In the genomic region with DNA sequence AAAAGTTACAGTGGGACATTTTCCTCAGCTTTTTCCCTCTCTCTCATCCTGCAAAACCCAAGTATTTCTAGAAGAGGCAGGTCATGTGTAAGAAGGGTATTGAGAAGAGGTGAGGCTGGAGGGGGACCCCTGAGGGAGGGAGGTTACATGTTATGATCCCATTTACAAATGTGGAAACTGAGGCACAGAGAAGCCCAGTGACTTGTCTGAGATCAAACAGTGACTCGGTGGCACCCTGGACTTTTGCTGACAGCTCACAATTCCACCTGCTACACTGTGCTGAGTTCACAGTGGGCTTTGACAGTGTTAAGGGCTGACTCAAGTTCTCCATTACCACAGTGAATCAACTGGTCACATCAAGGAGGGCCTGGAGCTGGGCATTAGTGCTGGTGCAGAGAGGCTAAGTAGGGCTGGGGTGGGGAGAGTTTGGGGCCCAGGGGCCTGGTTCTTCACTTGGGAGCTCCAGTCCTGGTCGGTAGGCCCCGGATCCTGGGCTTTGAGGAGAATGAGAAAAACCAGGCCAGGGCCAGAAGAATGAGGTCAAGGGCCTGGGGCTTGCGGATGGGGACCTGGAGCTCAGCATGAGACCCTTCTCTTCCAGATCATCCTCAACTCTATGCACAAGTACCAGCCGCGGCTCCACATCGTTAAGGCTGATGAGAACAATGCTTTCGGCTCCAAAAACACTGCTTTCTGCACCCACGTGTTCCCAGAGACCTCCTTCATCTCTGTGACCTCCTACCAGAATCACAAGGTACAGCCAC, we compare ENCODE assay signal across 23 cellular contexts. TPM values are rescaled to one million over a fixed set of nuclear protein-coding genes. Genes with fewer than 3 reads are reported as not detected.
"Had no signal": no experiment of that assay in that cellular context is flagged by ENCODE, and none has a peak within 500 bp of the region (broad histone marks: within the 10 kb centered on the region; RNA-seq: fewer than 3 reads in every experiment).

No MANE protein-coding gene starts in this region.

- H3K4me1 ChIP-seq: body of pancreas had no signal

- H3K27me3 ChIP-seq: foreskin keratinocyte had no signal

- H3K4me1 Mint-ChIP-seq: stimulated activated naive CD8-positive, alpha-beta T cell treated with anti-CD3 and anti-CD28 coated beads, Interleukin-15, amount 100 ng/mL, for 72 hours had no signal

- H3K9me3 Mint-ChIP-seq: activated naive CD8-positive, alpha-beta T cell treated with anti-CD3 and anti-CD28 coated beads, Interleukin-2, amount 10 ng/mL, durations not matched to agents 7 days and 5 days; activated T-helper 1 cell treated with anti-CD3 and anti-CD28 coated beads, Interleukin-12 subunit alpha, Interleukin-12 subunit beta, Interleukin-2, Interleukin-4 antibody, amounts not matched to agents 30 ng/mL and 10 ng/mL and 1 ng/mL, durations not matched to agents 14 hours and 24 hours and 36 hours; nephron progenitor cell; stimulated activated naive CD8-positive, alpha-beta T cell treated with anti-CD3 and anti-CD28 coated beads, Interleukin-15, amount 100 ng/mL, for 72 hours; T-helper 1 cell treated with Interleukin-12 subunit alpha and Interleukin-12 subunit beta and Interleukin-4 antibody, amounts not matched to agents 30 μg/mL and 1 μg/mL, for 36 hours had no signal

- H3K4me3 ChIP-seq: body of pancreas had no signal

- ATAC-seq: body of pancreas; foreskin keratinocyte; left lobe of liver; stimulated activated naive CD8-positive, alpha-beta T cell treated with anti-CD3 and anti-CD28 coated beads, Interleukin-15, amount 100 ng/mL, for 72 hours had no signal

- DNase-seq: activated CD4-positive, alpha-beta T cell treated with anti-CD3 and anti-CD28 coated beads for 1 hour; activated naive CD4-positive, alpha-beta T cell; activated naive CD8-positive, alpha-beta T cell treated with anti-CD3 and anti-CD28 coated beads, Interleukin-2, amount 10 ng/mL, durations not matched to agents 7 days and 5 days; amygdala; foreskin keratinocyte; glutamatergic neuron; hippocampal formation; mammary epithelial cell; midbrain; nephron progenitor cell; nucleus accumbens; retina; stimulated activated naive CD8-positive, alpha-beta T cell treated with anti-CD3 and anti-CD28 coated beads, Interleukin-15, amount 100 ng/mL, for 72 hours; trophoblast cell had no signal

- H3K9me3 ChIP-seq: body of pancreas had no signal

- H3K36me3 Mint-ChIP-seq: activated naive CD8-positive, alpha-beta T cell treated with anti-CD3 and anti-CD28 coated beads, Interleukin-2, amount 10 ng/mL, durations not matched to agents 7 days and 5 days had no signal

- FAIRE-seq: islet of Langerhans had no signal

- H3K27ac ChIP-seq: body of pancreas, foreskin keratinocyte had no signal

- H3K4me3 Mint-ChIP-seq: activated naive CD8-positive, alpha-beta T cell treated with anti-CD3 and anti-CD28 coated beads, Interleukin-2, amount 10 ng/mL, durations not matched to agents 7 days and 5 days; activated T-helper 1 cell treated with anti-CD3 and anti-CD28 coated beads, Interleukin-12 subunit alpha, Interleukin-12 subunit beta, Interleukin-2, Interleukin-4 antibody, amounts not matched to agents 30 ng/mL and 10 ng/mL and 1 ng/mL, durations not matched to agents 14 hours and 24 hours and 36 hours; nephron progenitor cell; stimulated activated naive CD8-positive, alpha-beta T cell treated with anti-CD3 and anti-CD28 coated beads, Interleukin-15, amount 100 ng/mL, for 72 hours; T-helper 1 cell treated with Interleukin-12 subunit alpha and Interleukin-12 subunit beta and Interleukin-4 antibody, amounts not matched to agents 30 μg/mL and 1 μg/mL, for 36 hours had no signal

- H3K27ac Mint-ChIP-seq: activated naive CD8-positive, alpha-beta T cell treated with anti-CD3 and anti-CD28 coated beads, Interleukin-2, amount 10 ng/mL, durations not matched to agents 7 days and 5 days; activated T-helper 1 cell treated with anti-CD3 and anti-CD28 coated beads, Interleukin-12 subunit alpha, Interleukin-12 subunit beta, Interleukin-2, Interleukin-4 antibody, amounts not matched to agents 30 ng/mL and 10 ng/mL and 1 ng/mL, durations not matched to agents 14 hours and 24 hours and 36 hours; nephron progenitor cell; T-helper 1 cell treated with Interleukin-12 subunit alpha and Interleukin-12 subunit beta and Interleukin-4 antibody, amounts not matched to agents 30 μg/mL and 1 μg/mL, for 36 hours had no signal

RNA-seq across cellular contexts. Expression of gene TBX4, which starts 26.0 kb away (rescaled TPM):
- total RNA-seq: activated CD8-positive, alpha-beta memory T cell treated with anti-CD3 and anti-CD28 coated beads for 36 hours; activated naive CD8-positive, alpha-beta T cell treated with anti-CD3 and anti-CD28 coated beads, Interleukin-2, amount 10 ng/mL, durations not matched to agents 7 days and 5 days; activated T-helper 1 cell treated with anti-CD3 and anti-CD28 coated beads, Interleukin-12 subunit alpha, Interleukin-12 subunit beta, Interleukin-2, Interleukin-4 antibody, amounts not matched to agents 30 ng/mL and 10 ng/mL and 1 ng/mL, durations not matched to agents 14 hours and 24 hours and 36 hours; body of pancreas; dermis microvascular lymphatic vessel endothelial cell; epithelial cell of proximal tubule; foreskin keratinocyte; left lobe of liver; temporal lobe had no signal
